In the genomic region with DNA sequence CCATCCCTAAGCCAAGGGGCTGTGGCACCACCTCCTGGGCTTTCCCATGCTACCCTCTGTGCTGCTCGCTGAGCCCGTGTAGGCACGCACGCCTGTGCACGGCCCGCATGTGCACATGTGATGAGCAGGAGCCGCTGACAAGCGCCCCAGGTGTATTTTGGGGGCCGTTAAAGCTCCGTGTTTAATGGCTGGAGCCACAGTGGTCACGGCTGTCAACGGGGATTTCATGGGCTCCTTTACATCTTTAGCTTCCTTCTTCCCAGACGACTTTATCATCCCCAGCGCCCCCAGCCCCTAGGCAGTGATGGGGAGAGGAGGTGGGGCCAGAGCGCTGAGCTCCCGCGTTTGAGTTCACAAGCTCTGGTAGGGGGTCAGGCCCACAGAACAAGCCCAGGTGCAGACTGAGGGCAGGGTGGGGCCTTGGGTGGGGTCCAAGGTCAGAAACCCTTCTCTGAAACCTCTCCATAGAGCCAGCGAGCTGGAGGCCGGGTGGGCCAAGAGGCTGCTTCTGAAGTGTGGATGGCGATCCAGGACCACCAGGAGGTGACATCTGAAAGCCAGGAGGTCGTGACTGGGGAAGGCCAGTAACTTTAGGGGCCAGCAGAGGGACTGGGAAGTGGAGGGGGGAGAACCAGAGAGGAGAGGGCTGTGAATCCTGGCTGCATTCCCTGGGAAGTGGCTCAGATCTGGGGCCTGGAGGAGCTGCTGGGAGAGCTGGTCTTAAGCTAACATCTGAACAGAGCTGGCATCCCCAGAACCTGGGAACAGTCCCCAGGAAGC, we compare ENCODE assay signal across 21 cellular contexts. TPM values are rescaled to one million over a fixed set of nuclear protein-coding genes. Genes with fewer than 3 reads are reported as not detected.
DNase-seq lines count a peak whose midpoint lies in the region.
"Had no signal": no experiment of that assay in that cellular context is flagged by ENCODE, and none has a peak within 500 bp of the region (broad histone marks: within the 10 kb centered on the region; RNA-seq: fewer than 3 reads in every experiment).

No MANE protein-coding gene starts in this region.

- H2BK5ac ChIP-seq in mesendoderm (ENCODE audit: low read length) (no peak overlapping the region), trophoblast cell (ENCODE audit: low read depth, low read length, poor library complexity) (no peak overlapping the region)

- H2AK5ac ChIP-seq in mesendoderm (ENCODE audit: low read length) (no peak overlapping the region), trophoblast cell (ENCODE audit: low read length) (no peak overlapping the region)

- H2AFZ ChIP-seq in trophoblast cell (ENCODE audit: insufficient read depth, low read length, poor library complexity), result no peak overlapping the region
- H2AFZ ChIP-seq: GM23338 had no signal

- H4K12ac ChIP-seq in trophoblast cell (ENCODE audit: low read depth, low read length), result no peak overlapping the region

- H3K4me2 ChIP-seq in mesendoderm (ENCODE audit: low read length), result no peak overlapping the region
- no peak overlapping the region for H3K4me2 ChIP-seq in trophoblast cell (ENCODE audit: low read length)
- H3K4me2 ChIP-seq: GM23338 had no signal

- no peak overlapping the region for H4K8ac ChIP-seq in mesendoderm (ENCODE audit: low read depth, low read length)
- no peak overlapping the region for H4K8ac ChIP-seq in trophoblast cell (ENCODE audit: low read depth, low read length)

- no peak overlapping the region for H2BK120ac ChIP-seq in mesendoderm (ENCODE audit: low read depth, low read length)
- no peak overlapping the region for H2BK120ac ChIP-seq in trophoblast cell (ENCODE audit: insufficient read depth, low read length, poor library complexity)

- H3K9me3 ChIP-seq in SJCRH30 (replicated peaks) (no peaks in the 10 kb centered on the region), trophoblast cell (ENCODE audit: insufficient read depth, low read depth, low read length) (peaks cover 2% of the 10 kb centered on the region)
- H3K9me3 ChIP-seq: HAP-1 had no signal

- H3K27ac ChIP-seq in SJCRH30, result peak overlapping the region; percentile 79
- no peak overlapping the region for H3K27ac ChIP-seq in mesendoderm (ENCODE audit: low read depth, low read length)
- no peak overlapping the region for H3K27ac ChIP-seq in trophoblast cell (ENCODE audit: low read depth, low read length)

- H4K5ac ChIP-seq in mesendoderm (ENCODE audit: low read length), result no peak overlapping the region

- no peak overlapping the region for H2BK15ac ChIP-seq in mesendoderm (replicated peaks; ENCODE audit: low read depth)

- H3K4ac ChIP-seq in mesendoderm (ENCODE audit: low read depth, low read length) (no peak overlapping the region), trophoblast cell (ENCODE audit: low read depth, low read length) (no peak overlapping the region)

- H3K56ac ChIP-seq in mesendoderm (ENCODE audit: low read length), result no peak overlapping the region

- H3K27me3 ChIP-seq in H7 (ENCODE audit: control insufficient read depth, insufficient read depth, low read length) (peaks cover 2% of the 10 kb centered on the region; the same call in 1 of the 2 replicates), SJCRH30 (no peaks in the 10 kb centered on the region), mesendoderm (ENCODE audit: insufficient read depth, low read length, poor library complexity) (no peaks in the 10 kb centered on the region), trophoblast cell (ENCODE audit: insufficient read depth, low read length) (no peaks in the 10 kb centered on the region)

- no peak overlapping the region for H4K91ac ChIP-seq in trophoblast cell (ENCODE audit: low read depth, low read length)

- H3K9ac ChIP-seq in mesendoderm (ENCODE audit: low read length) (no peak overlapping the region), trophoblast cell (ENCODE audit: low read length) (no peak overlapping the region)

- H3K14ac ChIP-seq in trophoblast cell (ENCODE audit: low read length), result no peak overlapping the region

- DNase-seq in H7 (peak; percentile 68), SJCRH30 (peak; percentile 90 to 92), mesendoderm (peak; percentile 30), KG1 (lab: John Stamatoyannopoulos, UW) (no peak), trophoblast cell (no peak)
- DNase-seq in stimulated activated CD4-positive, alpha-beta T cell treated with anti-CD3 and anti-CD28 coated beads, Interleukin-4, amount 100 ng/mL, for 4 hours, result no peak
- DNase-seq: C1 segment of cervical spinal cord; Calu3; CD4-positive, alpha-beta memory T cell; COR-L47; DMS53; DMS79 treated with DMSO at 0.1 percent for 48 hours; GF-D8; HFFc6 had no signal

- H3K18ac ChIP-seq in mesendoderm (ENCODE audit: low read length), result no peak overlapping the region
- no peak overlapping the region for H3K18ac ChIP-seq in trophoblast cell (ENCODE audit: low read length)

- H3K79me1 ChIP-seq in mesendoderm (ENCODE audit: low read length) (no peaks in the 10 kb centered on the region), trophoblast cell (ENCODE audit: low read length) (no peaks in the 10 kb centered on the region)

- H3K36me3 ChIP-seq in H7 (replicated peaks; ENCODE audit: control insufficient read depth, insufficient read depth, low read length), result no peaks in the 10 kb centered on the region
- no peaks in the 10 kb centered on the region for H3K36me3 ChIP-seq in SJCRH30
- no peaks in the 10 kb centered on the region for H3K36me3 ChIP-seq in mesendoderm (ENCODE audit: control insufficient read depth, insufficient read depth, low read length)
- no peaks in the 10 kb centered on the region for H3K36me3 ChIP-seq in trophoblast cell (ENCODE audit: control insufficient read depth in 1 of 2, insufficient read depth in 2 of 2, low read length in 2 of 2)
- H3K36me3 ChIP-seq: HAP-1 had no signal

- peaks cover 31% of the 10 kb centered on the region for H3K4me1 ChIP-seq in SJCRH30
- peaks cover 2% of the 10 kb centered on the region for H3K4me1 ChIP-seq in mesendoderm (ENCODE audit: control insufficient read depth, low read depth, low read length)
- no peaks in the 10 kb centered on the region for H3K4me1 ChIP-seq in trophoblast cell (ENCODE audit: control insufficient read depth in 1 of 2, insufficient read depth in 2 of 2, low read length in 2 of 2)
- H3K4me1 ChIP-seq: HAP-1 had no signal

- H3K79me2 ChIP-seq in mesendoderm (ENCODE audit: control insufficient read depth, insufficient read depth, low read length), result no peaks in the 10 kb centered on the region
- no peaks in the 10 kb centered on the region for H3K79me2 ChIP-seq in trophoblast cell (ENCODE audit: control insufficient read depth, insufficient read depth, low read length, poor library complexity)

- no peak overlapping the region for H3K4me3 ChIP-seq in H7 (ENCODE audit: insufficient read depth, low read depth, low read length)
- H3K4me3 ChIP-seq in SJCRH30, result peak overlapping the region; percentile 45
- no peak overlapping the region for H3K4me3 ChIP-seq in mesendoderm (ENCODE audit: low read length)
- no peak overlapping the region for H3K4me3 ChIP-seq in trophoblast cell (ENCODE audit: low read depth, low read length)
- H3K4me3 ChIP-seq: GM23338, HAP-1 had no signal

- no peak overlapping the region for H2BK12ac ChIP-seq in trophoblast cell (ENCODE audit: low read length)

- WGBS in mesendoderm (ENCODE audit: extremely low coverage, insufficient coverage, low lambda C conversion rate), result no CpG with 5 or more reads among the region's 21 CpGs
- no CpG with 5 or more reads among the region's 21 CpGs for WGBS in trophoblast cell (ENCODE audit: extremely low coverage, insufficient coverage, insufficient read length)

- no peak overlapping the region for H3K23ac ChIP-seq in mesendoderm (ENCODE audit: low read length)
- no peak overlapping the region for H3K23ac ChIP-seq in trophoblast cell (ENCODE audit: low read length)

RNA-seq across cellular contexts. Expression of gene EPHA8, which starts 11.5 kb away (rescaled TPM):
- total RNA-seq in H7 (2014; rRNA removed; shearing (Covaris generic)), result 4.8 and 5.1 TPM in 2 replicates
- 1.3 and 1.5 TPM in 2 replicates for total RNA-seq in SJCRH30 (2014; rRNA removed; shearing (Covaris generic))
- 1.3 TPM for polyA plus RNA-seq in mesendoderm (2013, experiment 1 of 2)
- 1.7 TPM for polyA plus RNA-seq in mesendoderm (2013, experiment 2 of 2)
- 0.31 and 0.33 TPM in 2 replicates for polyA plus RNA-seq in trophoblast cell (2013)
- total RNA-seq: A172; A673; Calu3; CD4-positive, alpha-beta memory T cell; Daoy; G401; HFFc6 had no signal
- polyA plus RNA-seq: BJ; CD4-positive, alpha-beta memory T cell had no signal

Comparison
In these comparisons a context has a peak if more than half of its experiments do, and no peak if none do; other contexts are left out.
1. DNase-seq: peak in H7 (single experiment), SJCRH30 (2 of 2) and mesendoderm (single experiment); none in KG1 (single experiment), stimulated activated CD4-positive, alpha-beta T cell treated with anti-CD3 and anti-CD28 coated beads, Interleukin-4, amount 100 ng/mL, for 4 hours (0 of 2) and trophoblast cell (0 of 2).